Comparison of ENCODE assay signal across 2 cellular contexts in genomic region chr17:42241871-42242270, GRCh38.
TF ChIP-seq lines count a peak whose summit lies in the region.

No MANE protein-coding gene starts in this region.

TF ChIP-seq in HepG2, 621 proteins besides CTCF, POLR2A, EP300 and RAD21:
- TF ChIP-seq ZNF749 (CRISPR knock-in tag; IDR thresholded peaks at IDR 0.05; ENCODE audit: borderline replicate concordance): no peak
- TF ChIP-seq ZNF354B (CRISPR knock-in tag; IDR thresholded peaks at IDR 0.05): no peak
- TF ChIP-seq ZNF496 (CRISPR knock-in tag; IDR thresholded peaks at IDR 0.05; ENCODE audit: insufficient replicate concordance): no peak
- no peak for TF ChIP-seq MATR3 (CRISPR knock-in tag; IDR thresholded peaks at IDR 0.05)
- peak; percentile 17 for TF ChIP-seq HNRNPK (IDR thresholded peaks at IDR 0.05; ENCODE audit: low read depth, low read length, poor library complexity, severe bottlenecking)
- no peak for TF ChIP-seq ZFP1 (CRISPR knock-in tag; IDR thresholded peaks at IDR 0.05)

TF ChIP-seq in GM23338, 12 proteins besides CTCF, POLR2A, EP300 and RAD21:
- no peak for TF ChIP-seq POLR2AphosphoS5 (IDR thresholded peaks at IDR 0.05; ENCODE audit: low read depth)
- TF ChIP-seq ZNF331 (CRISPR knock-in tag; IDR thresholded peaks at IDR 0.05; ENCODE audit: low read depth): no peak
- TF ChIP-seq CREB1 (CRISPR knock-in tag; IDR thresholded peaks at IDR 0.05; ENCODE audit: low read depth): no peak
- no peak for TF ChIP-seq NANOG (IDR thresholded peaks at IDR 0.05; ENCODE audit: borderline replicate concordance)
- no peak for TF ChIP-seq ETS1 (IDR thresholded peaks at IDR 0.05)
- TF ChIP-seq, protein P1, sequence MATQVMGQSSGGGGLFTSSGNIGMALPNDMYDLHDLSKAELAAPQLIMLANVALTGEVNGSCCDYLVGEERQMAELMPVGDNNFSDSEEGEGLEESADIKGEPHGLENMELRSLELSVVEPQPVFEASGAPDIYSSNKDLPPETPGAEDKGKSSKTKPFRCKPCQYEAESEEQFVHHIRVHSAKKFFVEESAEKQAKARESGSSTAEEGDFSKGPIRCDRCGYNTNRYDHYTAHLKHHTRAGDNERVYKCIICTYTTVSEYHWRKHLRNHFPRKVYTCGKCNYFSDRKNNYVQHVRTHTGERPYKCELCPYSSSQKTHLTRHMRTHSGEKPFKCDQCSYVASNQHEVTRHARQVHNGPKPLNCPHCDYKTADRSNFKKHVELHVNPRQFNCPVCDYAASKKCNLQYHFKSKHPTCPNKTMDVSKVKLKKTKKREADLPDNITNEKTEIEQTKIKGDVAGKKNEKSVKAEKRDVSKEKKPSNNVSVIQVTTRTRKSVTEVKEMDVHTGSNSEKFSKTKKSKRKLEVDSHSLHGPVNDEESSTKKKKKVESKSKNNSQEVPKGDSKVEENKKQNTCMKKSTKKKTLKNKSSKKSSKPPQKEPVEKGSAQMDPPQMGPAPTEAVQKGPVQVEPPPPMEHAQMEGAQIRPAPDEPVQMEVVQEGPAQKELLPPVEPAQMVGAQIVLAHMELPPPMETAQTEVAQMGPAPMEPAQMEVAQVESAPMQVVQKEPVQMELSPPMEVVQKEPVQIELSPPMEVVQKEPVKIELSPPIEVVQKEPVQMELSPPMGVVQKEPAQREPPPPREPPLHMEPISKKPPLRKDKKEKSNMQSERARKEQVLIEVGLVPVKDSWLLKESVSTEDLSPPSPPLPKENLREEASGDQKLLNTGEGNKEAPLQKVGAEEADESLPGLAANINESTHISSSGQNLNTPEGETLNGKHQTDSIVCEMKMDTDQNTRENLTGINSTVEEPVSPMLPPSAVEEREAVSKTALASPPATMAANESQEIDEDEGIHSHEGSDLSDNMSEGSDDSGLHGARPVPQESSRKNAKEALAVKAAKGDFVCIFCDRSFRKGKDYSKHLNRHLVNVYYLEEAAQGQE (IDR thresholded peaks at IDR 0.05; ENCODE audit: unreplicated experiment): no peak
- TF ChIP-seq ZNF462 (CRISPR knock-in tag; IDR thresholded peaks at IDR 0.05): no peak
- TF ChIP-seq STAT1 (IDR thresholded peaks at IDR 0.05; ENCODE audit: unreplicated experiment): no peak
- TF ChIP-seq EZH2phosphoT487 (IDR thresholded peaks at IDR 0.05; ENCODE audit: unreplicated experiment): no peak
